Comparison of ENCODE assay signal across 18 cellular contexts in genomic region chr7:108054537-108054936, GRCh38.
"Had no signal": no experiment of that assay in that cellular context is flagged by ENCODE, and none has a peak within 500 bp of the region (broad histone marks: within the 10 kb centered on the region; RNA-seq: fewer than 3 reads in every experiment).

No MANE protein-coding gene starts in this region.

- H3K27me3 ChIP-seq: gastroesophageal sphincter, pancreas, right lobe of liver, suprapubic skin, thyroid gland had no signal

- H3K4me3 ChIP-seq: dorsolateral prefrontal cortex, gastroesophageal sphincter, left ventricle myocardium inferior, lower lobe of right lung, pancreas, right lobe of liver, suprapubic skin, thyroid gland had no signal

- H3K9me3 ChIP-seq: gastroesophageal sphincter, left ventricle myocardium inferior, lower lobe of right lung, pancreas, right lobe of liver, suprapubic skin, thyroid gland had no signal

- H3K4me1 ChIP-seq: lower lobe of right lung, pancreas, right lobe of liver, suprapubic skin had no signal

- H3K27ac ChIP-seq: dorsolateral prefrontal cortex, gastroesophageal sphincter, left ventricle myocardium inferior, lower lobe of right lung, pancreas, right lobe of liver, suprapubic skin, thyroid gland had no signal

- H3K36me3 ChIP-seq: gastroesophageal sphincter, left ventricle myocardium inferior, lower lobe of right lung, pancreas, right lobe of liver, suprapubic skin, thyroid gland had no signal

- DNase-seq: cortex of kidney; dorsolateral prefrontal cortex; effector CD8-positive, alpha-beta T cell; glutamatergic neuron; islet precursor cell; left ventricle myocardium inferior; lower lobe of right lung; midbrain; naive B cell; occipital lobe; pancreas; right lobe of liver; stimulated activated CD4-positive, alpha-beta T cell treated with anti-CD3 and anti-CD28 coated beads, Interleukin-4, amount 100 ng/mL, for 1 hour; stimulated activated CD8-positive, alpha-beta memory T cell treated with anti-CD3 and anti-CD28 coated beads, Interleukin-4, amount 100 ng/mL, for 48 hours; stimulated activated naive CD8-positive, alpha-beta T cell treated with anti-CD3 and anti-CD28 coated beads, Interleukin-15, Interleukin-2, amounts not matched to agents 100 U/mL and 50 U/mL, for 24 hours; thyroid gland had no signal
